3 cellular contexts compared by ENCODE assay signal in genomic region chr20:43957392-43957791, GRCh38.
TF ChIP-seq lines count a peak whose summit lies in the region.

No MANE protein-coding gene starts in this region.

TF ChIP-seq in A549, 52 proteins besides CTCF, POLR2A, EP300 and RAD21:
- TF ChIP-seq RNF2 (IDR thresholded peaks at IDR 0.05; ENCODE audit: borderline replicate concordance, low read depth): no peak
- no peak for TF ChIP-seq USF2 (IDR thresholded peaks at IDR 0.05)
- no peak for TF ChIP-seq HOXB13 (CRISPR knock-in tag; IDR thresholded peaks at IDR 0.05; ENCODE audit: low read depth)
- no peak for TF ChIP-seq HEYL (CRISPR knock-in tag; IDR thresholded peaks at IDR 0.05)
- TF ChIP-seq PHF8 (IDR thresholded peaks at IDR 0.05; ENCODE audit: borderline replicate concordance, low read depth): no peak
- TF ChIP-seq POLR2AphosphoS2 (conservative IDR thresholded peaks at IDR 0.05; ENCODE audit: low read length): no peak
- TF ChIP-seq HDAC2 (IDR thresholded peaks at IDR 0.05): no peak
- no peak for TF ChIP-seq SREBF2 (IDR thresholded peaks at IDR 0.05)
- no peak for TF ChIP-seq E2F6 (IDR thresholded peaks at IDR 0.05; ENCODE audit: borderline replicate concordance, low read depth)
- TF ChIP-seq SMC3 (IDR thresholded peaks at IDR 0.05): no peak
- TF ChIP-seq JUN (IDR thresholded peaks at IDR 0.05): no peak
- TF ChIP-seq BHLHE40 (IDR thresholded peaks at IDR 0.05; ENCODE audit: low read depth, low read length): no peak
- TF ChIP-seq JUNB (IDR thresholded peaks at IDR 0.05): no peak
- no peak for TF ChIP-seq CHD2 (IDR thresholded peaks at IDR 0.05; ENCODE audit: low read length, partially characterized antibody)
- no peak for TF ChIP-seq ESRRA (IDR thresholded peaks at IDR 0.05; ENCODE audit: borderline replicate concordance, low read length)
- no peak for TF ChIP-seq NFE2L2 (conservative IDR thresholded peaks at IDR 0.05; ENCODE audit: low read length)
- TF ChIP-seq HOXA7 (CRISPR knock-in tag; IDR thresholded peaks at IDR 0.05): no peak
- no peak for TF ChIP-seq TFCP2L1 (CRISPR knock-in tag; IDR thresholded peaks at IDR 0.05)

TF ChIP-seq in HCT116, 20 proteins besides CTCF, POLR2A, EP300 and RAD21:
- TF ChIP-seq CBX3 (IDR thresholded peaks at IDR 0.05; ENCODE audit: low read depth) (no peak), CEBPB (IDR thresholded peaks at IDR 0.05; ENCODE audit: low read depth) (no peak), ELF1 (IDR thresholded peaks at IDR 0.05; ENCODE audit: borderline replicate concordance, low read depth) (no peak)

TF ChIP-seq in liver, 16 proteins besides CTCF, POLR2A, EP300 and RAD21:
- peak in 1 of 2 donors; percentile 28 for TF ChIP-seq EGR1 (IDR thresholded peaks at IDR 0.05; ENCODE audit: low read depth in 2 of 2)
- TF ChIP-seq FOXA1 (IDR thresholded peaks at IDR 0.05): peak; percentile 11
- peak; percentile 50 for TF ChIP-seq SP1 (IDR thresholded peaks at IDR 0.05)
- peak; percentile 74 for TF ChIP-seq FOXA2 (IDR thresholded peaks at IDR 0.05)
- TF ChIP-seq REST (IDR thresholded peaks at IDR 0.05): peak; percentile 48
- peak; percentile 65 to 81 for TF ChIP-seq RXRA (IDR thresholded peaks at IDR 0.05)
- TF ChIP-seq JUND (IDR thresholded peaks at IDR 0.05): peak in 1 of 2 donors; percentile 43
- no peak for TF ChIP-seq GABPA (IDR thresholded peaks at IDR 0.05 in 1 of 2, conservative IDR thresholded peaks at IDR 0.05 in 1 of 2)
- peak; percentile 69 to 79 for TF ChIP-seq HNF4A (conservative IDR thresholded peaks at IDR 0.05)
- TF ChIP-seq MAX (IDR thresholded peaks at IDR 0.05): peak; percentile 51
- TF ChIP-seq YY1 (IDR thresholded peaks at IDR 0.05): peak; percentile 42
- no peak for TF ChIP-seq TAF1 (conservative IDR thresholded peaks at IDR 0.05)
- no peak for TF ChIP-seq HNF4G (IDR thresholded peaks at IDR 0.05)
TF ChIP-seq in liver: peak in this region for 10.
